In genomic region chr15:49718234-49718633, GRCh38 we compare ENCODE assay signal across 16 cellular contexts.
DNase-seq lines count a peak whose midpoint lies in the region; TF ChIP-seq lines count a peak whose summit lies in the region.
"Had no signal": no experiment of that assay in that cellular context is flagged by ENCODE, and none has a peak within 500 bp of the region (broad histone marks: within the 10 kb centered on the region; RNA-seq: fewer than 3 reads in every experiment).

No MANE protein-coding gene starts in this region.

- no peak overlapping the region for H3K4me3 ChIP-seq in AG09309 (ENCODE audit: control insufficient read depth, low read depth, low read length)
- no peak overlapping the region for H3K4me3 ChIP-seq in fibroblast of mammary gland (ENCODE audit: control insufficient read depth, low read depth, low read length)

- BruUV-seq in Calu3 (replicated peaks; lab: Mats Ljungman, UMichigan): no TSS peak

- in situ Hi-C loops in GM13977 (cut with MboI; ENCODE audit: low pct_unique_long_range_greater_than_20kb, low sequenced_read_pairs, unreplicated experiment): no loop called here

- intact Hi-C loops in Calu3 (cut with micrococcal nuclease; ENCODE audit: unreplicated experiment): no loop called here

- DNase-seq in AG09309 (ENCODE audit: low read depth) (peak; percentile 71), NOMO-1 (lab: John Stamatoyannopoulos, UW; ENCODE audit: unreplicated experiment in 2 of 2) (peak; percentile 24 to 79), fibroblast of mammary gland (ENCODE audit: low read depth) (peak; percentile 84), pons (ENCODE audit: low spot score) (peak; percentile 3), GM13977 (ENCODE audit: low spot score) (no peak), Calu3 (no peak), endothelial cell (ENCODE audit: low spot score) (no peak)
- DNase-seq in stimulated activated CD4-positive, alpha-beta T cell treated with anti-CD3 and anti-CD28 coated beads, Interleukin-2, amount 100 ng/mL, for 24 hours: no peak
- DNase-seq: activated CD4-positive, alpha-beta T cell treated with anti-CD3 and anti-CD28 coated beads for 4 hours; activated effector memory CD4-positive, alpha-beta T cell treated with anti-CD3 and anti-CD28 coated beads, Interleukin-2, amount 50 U/mL, for 16 hours; foreskin keratinocyte; NCI-H1417 treated with DMSO at 0.1 percent for 48 hours; nucleus accumbens; SW 1271 had no signal

- no peak for TF ChIP-seq CTCF in AG09309 (IDR thresholded peaks at IDR 0.05; ENCODE audit: control insufficient read depth, insufficient read depth, low read depth, low read length, missing control alignments)
- no peak for TF ChIP-seq CTCF in fibroblast of mammary gland (conservative IDR thresholded peaks at IDR 0.05; ENCODE audit: control insufficient read depth, insufficient read depth, low read depth, low read length)
- TF ChIP-seq CTCF in GM13977 (IDR thresholded peaks at IDR 0.05; ENCODE audit: extremely low read depth, insufficient read depth, missing control alignments): no peak
- TF ChIP-seq CTCF in Calu3 (IDR thresholded peaks at IDR 0.05; ENCODE audit: unreplicated experiment): no peak
- no peak for TF ChIP-seq CTCF in endothelial cell (IDR thresholded peaks at IDR 0.05; ENCODE audit: unreplicated experiment)

- H3K27ac Mint-ChIP-seq in Calu3 (ENCODE audit: unreplicated experiment) (no peak overlapping the region), endothelial cell (ENCODE audit: unreplicated experiment) (no peak overlapping the region)
- H3K27ac Mint-ChIP-seq: B cell had no signal

- H3K4me3 Mint-ChIP-seq in Calu3 (ENCODE audit: low read depth, unreplicated experiment): no peak overlapping the region
- H3K4me3 Mint-ChIP-seq in endothelial cell (ENCODE audit: unreplicated experiment): no peak overlapping the region
- H3K4me3 Mint-ChIP-seq: B cell; central memory CD8-positive, alpha-beta T cell had no signal

- CTCF ChIA-PET in Calu3 (lab: Charles Lee): no interaction called here

- H3K36me3 Mint-ChIP-seq in Calu3 (ENCODE audit: insufficient read depth, unreplicated experiment) (no peaks in the 10 kb centered on the region), endothelial cell (ENCODE audit: low read depth, unreplicated experiment) (no peaks in the 10 kb centered on the region)

- no peaks in the 10 kb centered on the region for H3K27me3 Mint-ChIP-seq in Calu3 (ENCODE audit: unreplicated experiment)
- H3K27me3 Mint-ChIP-seq in endothelial cell (ENCODE audit: unreplicated experiment): no peaks in the 10 kb centered on the region
- H3K27me3 Mint-ChIP-seq: central memory CD8-positive, alpha-beta T cell had no signal

- H3K9me3 Mint-ChIP-seq in Calu3 (ENCODE audit: low read depth, unreplicated experiment) (peaks cover 3% of the 10 kb centered on the region), endothelial cell (ENCODE audit: unreplicated experiment) (no peaks in the 10 kb centered on the region)
- H3K9me3 Mint-ChIP-seq: central memory CD8-positive, alpha-beta T cell had no signal

- H3K4me1 Mint-ChIP-seq in Calu3 (ENCODE audit: low read depth, unreplicated experiment) (no peaks in the 10 kb centered on the region), endothelial cell (ENCODE audit: unreplicated experiment) (no peaks in the 10 kb centered on the region)
- H3K4me1 Mint-ChIP-seq: central memory CD8-positive, alpha-beta T cell had no signal

Comparison
In these comparisons a context has a peak if more than half of its experiments do, and no peak if none do; other contexts are left out.
1. DNase-seq: peak in AG09309 (single experiment), NOMO-1 (2 of 2), fibroblast of mammary gland (single experiment) and pons (single experiment); none in stimulated activated CD4-positive, alpha-beta T cell treated with anti-CD3 and anti-CD28 coated beads, Interleukin-2, amount 100 ng/mL, for 24 hours (0 of 2), GM13977 (single experiment), Calu3 (single experiment) and endothelial cell (single experiment).